21 cellular contexts compared by ENCODE assay signal in the genomic region with DNA sequence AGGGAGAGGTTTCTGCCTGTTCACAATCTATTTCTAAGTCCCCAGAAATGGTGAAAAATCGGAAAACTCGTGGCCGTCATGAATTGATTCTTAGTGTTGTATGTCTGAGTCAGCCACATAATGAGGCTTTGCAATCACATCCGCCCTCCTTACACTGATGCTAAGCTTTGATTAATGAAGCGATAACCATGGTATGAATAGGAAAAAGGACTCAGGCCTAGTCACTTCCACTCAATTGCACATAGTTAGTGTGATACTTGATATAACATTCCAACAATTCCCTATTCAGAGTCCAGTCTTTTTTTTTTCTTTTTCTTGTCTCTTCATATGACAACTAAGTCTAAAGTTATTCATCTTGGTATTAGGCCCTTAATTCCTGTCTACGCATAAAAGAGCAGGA.
A peak's percentile ranks its signal among the peaks of the same experiment; 100 is the strongest.
DNase-seq lines count a peak whose midpoint lies in the region; ATAC-seq and TF ChIP-seq lines count a peak whose summit lies in the region.
"Had no signal": no experiment of that assay in that cellular context is flagged by ENCODE, and none has a peak within 500 bp of the region (broad histone marks: within the 10 kb centered on the region; RNA-seq: fewer than 3 reads in every experiment).

No MANE protein-coding gene starts in this region.

- no peak overlapping the region for H3K4me2 ChIP-seq in mammary epithelial cell (ENCODE audit: insufficient read depth, low read depth, low read length)
- H3K4me2 ChIP-seq: BLaER1, GM23338 had no signal

- H3K4me1 ChIP-seq in mammary epithelial cell (ENCODE audit: insufficient read depth, low read length) (no peaks in the 10 kb centered on the region), breast epithelium (no peaks in the 10 kb centered on the region)
- H3K4me1 ChIP-seq: BLaER1, Caco-2 had no signal

- no TSS peak for BruUV-seq in mammary epithelial cell (replicated peaks; lab: Mats Ljungman, UMichigan)

- dilution Hi-C loops in mammary epithelial cell (cut with HindIII; ENCODE audit: low sequenced_read_pairs), result no loop called here

- DNase-seq in mammary epithelial cell (peak; percentile 1), breast epithelium (ENCODE audit: low spot score in 2 of 2) (no peak), astrocyte of the cerebellum (ENCODE audit: low read depth) (peak; percentile 3), left kidney (ENCODE audit: low read depth, low spot score) (peak; percentile 5), NOMO-1 treated with DMSO at 0.1 percent for 48 hours (lab: John Stamatoyannopoulos, UW; ENCODE audit: unreplicated experiment) (no peak)
- no peak for DNase-seq in activated naive CD4-positive, alpha-beta T cell (lab: John Stamatoyannopoulos, UW)
- DNase-seq: Caco-2; CD4-positive, CD25-positive, alpha-beta regulatory T cell; CD8-positive, alpha-beta T cell; DMS153; DND-41; EL; GDM1; H9 had no signal

- H3K9ac ChIP-seq in mammary epithelial cell (ENCODE audit: insufficient read depth, low read length), result no peak overlapping the region
- H3K9ac ChIP-seq: BLaER1 had no signal

- H3K4me3 ChIP-seq in mammary epithelial cell (replicated peaks in 1 of 3; ENCODE audit: insufficient read depth in 1 of 3, low read depth in 2 of 3, low read length in 3 of 3) (no peak overlapping the region), breast epithelium (no peak overlapping the region), astrocyte of the cerebellum (ENCODE audit: low read depth, low read length) (no peak overlapping the region)
- H3K4me3 ChIP-seq: BLaER1, GM12878, GM23338 had no signal

- in situ Hi-C loops in mammary epithelial cell (cut with MboI; ENCODE audit: low sequenced_read_pairs in 2 of 2), result no loop called here
- in situ Hi-C loops in astrocyte of the cerebellum (cut with HindIII; ENCODE audit: low sequenced_read_pairs), result no loop called here

- intact Hi-C loops in mammary epithelial cell (cut with micrococcal nuclease), result no loop called here
- intact Hi-C loops in breast epithelium (cut with DNase I; ENCODE audit: low total_unique reads), result no loop called here

- 81% methylated on average over 6 of the region's 6 CpGs for WGBS in mammary epithelial cell (ENCODE audit: low coverage, missing lambda C conversion rate)

- H3K79me2 ChIP-seq in mammary epithelial cell (ENCODE audit: insufficient read depth, low read length), result no peaks in the 10 kb centered on the region

- H2AFZ ChIP-seq in mammary epithelial cell (ENCODE audit: low read depth, low read length), result no peak overlapping the region
- H2AFZ ChIP-seq: GM23338 had no signal

- no peak for TF ChIP-seq POLR2A in breast epithelium (IDR thresholded peaks at IDR 0.05)

- TF ChIP-seq CTCF in mammary epithelial cell (conservative IDR thresholded peaks at IDR 0.05 in 1 of 2, IDR thresholded peaks at IDR 0.05 in 1 of 2; ENCODE audit: extremely low read depth in 1 of 2, insufficient read depth in 1 of 2, low read depth in 1 of 2, low read length in 2 of 2) (no peak), breast epithelium (IDR thresholded peaks at IDR 0.05) (no peak), astrocyte of the cerebellum (IDR thresholded peaks at IDR 0.05; ENCODE audit: low read depth, low read length, missing control alignments) (no peak)

- no peaks in the 10 kb centered on the region for H4K20me1 ChIP-seq in mammary epithelial cell (ENCODE audit: insufficient read depth, low read length)
- H4K20me1 ChIP-seq: BLaER1 had no signal

- H3K27ac ChIP-seq in mammary epithelial cell (ENCODE audit: insufficient read depth, low read depth, low read length), result no peak overlapping the region
- no peak overlapping the region for H3K27ac ChIP-seq in breast epithelium
- H3K27ac ChIP-seq: 22Rv1, BLaER1, C4-2B had no signal

- H3K9me3 ChIP-seq in mammary epithelial cell (replicated peaks; ENCODE audit: insufficient read depth, low read length) (no peaks in the 10 kb centered on the region), breast epithelium (peaks cover 3 to 5% of the 10 kb centered on the region in 2 donors)
- H3K9me3 ChIP-seq: Caco-2 had no signal

- H3K36me3 ChIP-seq in mammary epithelial cell (ENCODE audit: insufficient read depth, low read length) (no peaks in the 10 kb centered on the region), breast epithelium (no peaks in the 10 kb centered on the region)
- H3K36me3 ChIP-seq: BLaER1 had no signal

- ATAC-seq in GM18867 (IDR thresholded peaks at IDR 0.05; ENCODE audit: unreplicated experiment), result no peak
- ATAC-seq: CD8-positive, alpha-beta T cell; GM12878; GM23338; HCT116 had no signal

- CTCF ChIA-PET in mammary epithelial cell (lab: Charles Lee; ENCODE audit: low non-redundant PET), result no interaction called here

- no peaks in the 10 kb centered on the region for H3K27me3 ChIP-seq in mammary epithelial cell (ENCODE audit: insufficient read depth, low read length)
- H3K27me3 ChIP-seq in breast epithelium, result no peaks in the 10 kb centered on the region
- H3K27me3 ChIP-seq: BLaER1 had no signal

Comparison
In these comparisons a context has a peak if more than half of its experiments do, and no peak if none do; other contexts are left out.
1. DNase-seq: peak in mammary epithelial cell (single experiment), astrocyte of the cerebellum (single experiment) and left kidney (single experiment); none in breast epithelium (0 of 2), activated naive CD4-positive, alpha-beta T cell (0 of 4) and NOMO-1 treated with DMSO at 0.1 percent for 48 hours (single experiment).